Comparison of ENCODE assay signal across 2 cellular contexts in the genomic region with DNA sequence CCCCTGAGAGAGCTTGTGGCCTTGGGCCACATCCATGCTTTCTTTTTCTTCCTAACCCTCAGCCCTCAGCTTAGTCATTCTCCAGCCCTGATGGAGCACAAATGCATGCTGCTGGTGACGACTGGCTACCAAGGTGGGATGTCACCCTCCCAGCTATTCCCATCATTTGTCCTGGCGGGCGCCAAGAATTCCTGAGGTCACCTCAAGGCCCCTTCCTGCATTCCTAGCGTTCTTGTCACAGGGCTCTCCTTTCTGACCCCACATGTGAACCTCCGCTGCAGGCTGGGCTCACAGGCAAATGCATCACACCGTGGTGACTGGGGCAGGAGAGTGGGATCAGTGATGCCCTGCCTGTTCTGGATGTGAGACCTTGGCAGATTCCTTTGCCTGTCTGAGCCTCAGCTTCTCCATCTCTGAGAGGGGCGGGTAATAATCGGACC.
A peak's percentile ranks its signal among the peaks of the same experiment; 100 is the strongest.
TF ChIP-seq lines count a peak whose summit lies in the region.

No MANE protein-coding gene starts in this region.

TF ChIP-seq in A549, 52 proteins besides CTCF, POLR2A, EP300 and RAD21 (continued from another document and continues in another):
- TF ChIP-seq, protein P1, sequence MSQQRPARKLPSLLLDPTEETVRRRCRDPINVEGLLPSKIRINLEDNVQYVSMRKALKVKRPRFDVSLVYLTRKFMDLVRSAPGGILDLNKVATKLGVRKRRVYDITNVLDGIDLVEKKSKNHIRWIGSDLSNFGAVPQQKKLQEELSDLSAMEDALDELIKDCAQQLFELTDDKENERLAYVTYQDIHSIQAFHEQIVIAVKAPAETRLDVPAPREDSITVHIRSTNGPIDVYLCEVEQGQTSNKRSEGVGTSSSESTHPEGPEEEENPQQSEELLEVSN (IDR thresholded peaks at IDR 0.05; ENCODE audit: borderline replicate concordance, low read depth), result peak; percentile 39; the same call in 1 of the 2 replicates
- TF ChIP-seq JUNB (IDR thresholded peaks at IDR 0.05) (peak; percentile 69), MAFK (IDR thresholded peaks at IDR 0.05; ENCODE audit: partially characterized antibody) (peak; percentile 51), NFE2L2 (conservative IDR thresholded peaks at IDR 0.05; ENCODE audit: low read length) (no peak), CEBPB (IDR thresholded peaks at IDR 0.05) (peak in 1 of 2 experiments; percentile 59; a peak in 2 of 4 replicates), PHF8 (IDR thresholded peaks at IDR 0.05; ENCODE audit: borderline replicate concordance, low read depth) (no peak), CHD4 (IDR thresholded peaks at IDR 0.05; ENCODE audit: borderline replicate concordance) (no peak), NPAS2 (CRISPR knock-in tag; IDR thresholded peaks at IDR 0.05; ENCODE audit: borderline replicate concordance) (no peak), ESRRA (IDR thresholded peaks at IDR 0.05; ENCODE audit: borderline replicate concordance, low read length) (peak; percentile 68; the same call in 1 of the 2 replicates), KDM5A (IDR thresholded peaks at IDR 0.05) (no peak), EHMT2 (IDR thresholded peaks at IDR 0.05; ENCODE audit: low read depth) (no peak), JUN (IDR thresholded peaks at IDR 0.05) (peak; percentile 73; a peak in 2 of 5 replicates), SREBF2 (IDR thresholded peaks at IDR 0.05) (no peak), SMC3 (IDR thresholded peaks at IDR 0.05) (0 out of 3 replicates have a peak, but pooled peaks have one; percentile 24), BCL3 (IDR thresholded peaks at IDR 0.05) (no peak), RARB (CRISPR knock-in tag; IDR thresholded peaks at IDR 0.05) (peak; percentile 93), ZSCAN20 (CRISPR knock-in tag; IDR thresholded peaks at IDR 0.05) (0 out of 2 replicates have a peak, but pooled peaks have one; percentile 8), HES2 (IDR thresholded peaks at IDR 0.05) (no peak), HOXA7 (CRISPR knock-in tag; IDR thresholded peaks at IDR 0.05) (no peak), MYC (IDR thresholded peaks at IDR 0.05; ENCODE audit: borderline replicate concordance, low read length) (no peak), HOXB5 (CRISPR knock-in tag; IDR thresholded peaks at IDR 0.05) (0 out of 2 replicates have a peak, but pooled peaks have one; percentile 6), ZFP36 (IDR thresholded peaks at IDR 0.05; ENCODE audit: borderline replicate concordance, partially characterized antibody) (no peak), FOSB (CRISPR knock-in tag; IDR thresholded peaks at IDR 0.05) (0 out of 2 replicates have a peak, but pooled peaks have one; percentile 2), RNF2 (IDR thresholded peaks at IDR 0.05; ENCODE audit: borderline replicate concordance, low read depth) (no peak), FOSL2 (IDR thresholded peaks at IDR 0.05) (no peak; the same call in 1 of the 2 replicates), FOSL2 (CRISPR knock-in tag; IDR thresholded peaks at IDR 0.05) (peak; percentile 77), GATA3 (IDR thresholded peaks at IDR 0.05; ENCODE audit: borderline replicate concordance) (peak; percentile 96)
- TF ChIP-seq, protein P2, sequence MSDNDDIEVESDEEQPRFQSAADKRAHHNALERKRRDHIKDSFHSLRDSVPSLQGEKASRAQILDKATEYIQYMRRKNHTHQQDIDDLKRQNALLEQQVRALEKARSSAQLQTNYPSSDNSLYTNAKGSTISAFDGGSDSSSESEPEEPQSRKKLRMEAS (IDR thresholded peaks at IDR 0.05), result peak; percentile 92
- TF ChIP-seq, protein P3, sequence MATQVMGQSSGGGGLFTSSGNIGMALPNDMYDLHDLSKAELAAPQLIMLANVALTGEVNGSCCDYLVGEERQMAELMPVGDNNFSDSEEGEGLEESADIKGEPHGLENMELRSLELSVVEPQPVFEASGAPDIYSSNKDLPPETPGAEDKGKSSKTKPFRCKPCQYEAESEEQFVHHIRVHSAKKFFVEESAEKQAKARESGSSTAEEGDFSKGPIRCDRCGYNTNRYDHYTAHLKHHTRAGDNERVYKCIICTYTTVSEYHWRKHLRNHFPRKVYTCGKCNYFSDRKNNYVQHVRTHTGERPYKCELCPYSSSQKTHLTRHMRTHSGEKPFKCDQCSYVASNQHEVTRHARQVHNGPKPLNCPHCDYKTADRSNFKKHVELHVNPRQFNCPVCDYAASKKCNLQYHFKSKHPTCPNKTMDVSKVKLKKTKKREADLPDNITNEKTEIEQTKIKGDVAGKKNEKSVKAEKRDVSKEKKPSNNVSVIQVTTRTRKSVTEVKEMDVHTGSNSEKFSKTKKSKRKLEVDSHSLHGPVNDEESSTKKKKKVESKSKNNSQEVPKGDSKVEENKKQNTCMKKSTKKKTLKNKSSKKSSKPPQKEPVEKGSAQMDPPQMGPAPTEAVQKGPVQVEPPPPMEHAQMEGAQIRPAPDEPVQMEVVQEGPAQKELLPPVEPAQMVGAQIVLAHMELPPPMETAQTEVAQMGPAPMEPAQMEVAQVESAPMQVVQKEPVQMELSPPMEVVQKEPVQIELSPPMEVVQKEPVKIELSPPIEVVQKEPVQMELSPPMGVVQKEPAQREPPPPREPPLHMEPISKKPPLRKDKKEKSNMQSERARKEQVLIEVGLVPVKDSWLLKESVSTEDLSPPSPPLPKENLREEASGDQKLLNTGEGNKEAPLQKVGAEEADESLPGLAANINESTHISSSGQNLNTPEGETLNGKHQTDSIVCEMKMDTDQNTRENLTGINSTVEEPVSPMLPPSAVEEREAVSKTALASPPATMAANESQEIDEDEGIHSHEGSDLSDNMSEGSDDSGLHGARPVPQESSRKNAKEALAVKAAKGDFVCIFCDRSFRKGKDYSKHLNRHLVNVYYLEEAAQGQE (IDR thresholded peaks at IDR 0.05), result 0 out of 2 replicates have a peak, but pooled peaks have one; percentile 23

TF ChIP-seq in HepG2, 621 proteins besides CTCF, POLR2A, EP300 and RAD21 (continued from another document and continues in another):
- TF ChIP-seq ATF3 (CRISPR knock-in tag; IDR thresholded peaks at IDR 0.05), result no peak
- peak; percentile 97 for TF ChIP-seq TEAD3 (CRISPR knock-in tag; optimal IDR thresholded peaks at IDR 0.05; ENCODE audit: borderline replicate concordance)
- TF ChIP-seq NR0B2 (CRISPR knock-in tag; IDR thresholded peaks at IDR 0.05), result no peak
- TF ChIP-seq CENPT (CRISPR knock-in tag; IDR thresholded peaks at IDR 0.05; ENCODE audit: low read depth), result no peak
- TF ChIP-seq CBFB (CRISPR knock-in tag; IDR thresholded peaks at IDR 0.05), result peak; percentile 74
- TF ChIP-seq, protein P4, sequence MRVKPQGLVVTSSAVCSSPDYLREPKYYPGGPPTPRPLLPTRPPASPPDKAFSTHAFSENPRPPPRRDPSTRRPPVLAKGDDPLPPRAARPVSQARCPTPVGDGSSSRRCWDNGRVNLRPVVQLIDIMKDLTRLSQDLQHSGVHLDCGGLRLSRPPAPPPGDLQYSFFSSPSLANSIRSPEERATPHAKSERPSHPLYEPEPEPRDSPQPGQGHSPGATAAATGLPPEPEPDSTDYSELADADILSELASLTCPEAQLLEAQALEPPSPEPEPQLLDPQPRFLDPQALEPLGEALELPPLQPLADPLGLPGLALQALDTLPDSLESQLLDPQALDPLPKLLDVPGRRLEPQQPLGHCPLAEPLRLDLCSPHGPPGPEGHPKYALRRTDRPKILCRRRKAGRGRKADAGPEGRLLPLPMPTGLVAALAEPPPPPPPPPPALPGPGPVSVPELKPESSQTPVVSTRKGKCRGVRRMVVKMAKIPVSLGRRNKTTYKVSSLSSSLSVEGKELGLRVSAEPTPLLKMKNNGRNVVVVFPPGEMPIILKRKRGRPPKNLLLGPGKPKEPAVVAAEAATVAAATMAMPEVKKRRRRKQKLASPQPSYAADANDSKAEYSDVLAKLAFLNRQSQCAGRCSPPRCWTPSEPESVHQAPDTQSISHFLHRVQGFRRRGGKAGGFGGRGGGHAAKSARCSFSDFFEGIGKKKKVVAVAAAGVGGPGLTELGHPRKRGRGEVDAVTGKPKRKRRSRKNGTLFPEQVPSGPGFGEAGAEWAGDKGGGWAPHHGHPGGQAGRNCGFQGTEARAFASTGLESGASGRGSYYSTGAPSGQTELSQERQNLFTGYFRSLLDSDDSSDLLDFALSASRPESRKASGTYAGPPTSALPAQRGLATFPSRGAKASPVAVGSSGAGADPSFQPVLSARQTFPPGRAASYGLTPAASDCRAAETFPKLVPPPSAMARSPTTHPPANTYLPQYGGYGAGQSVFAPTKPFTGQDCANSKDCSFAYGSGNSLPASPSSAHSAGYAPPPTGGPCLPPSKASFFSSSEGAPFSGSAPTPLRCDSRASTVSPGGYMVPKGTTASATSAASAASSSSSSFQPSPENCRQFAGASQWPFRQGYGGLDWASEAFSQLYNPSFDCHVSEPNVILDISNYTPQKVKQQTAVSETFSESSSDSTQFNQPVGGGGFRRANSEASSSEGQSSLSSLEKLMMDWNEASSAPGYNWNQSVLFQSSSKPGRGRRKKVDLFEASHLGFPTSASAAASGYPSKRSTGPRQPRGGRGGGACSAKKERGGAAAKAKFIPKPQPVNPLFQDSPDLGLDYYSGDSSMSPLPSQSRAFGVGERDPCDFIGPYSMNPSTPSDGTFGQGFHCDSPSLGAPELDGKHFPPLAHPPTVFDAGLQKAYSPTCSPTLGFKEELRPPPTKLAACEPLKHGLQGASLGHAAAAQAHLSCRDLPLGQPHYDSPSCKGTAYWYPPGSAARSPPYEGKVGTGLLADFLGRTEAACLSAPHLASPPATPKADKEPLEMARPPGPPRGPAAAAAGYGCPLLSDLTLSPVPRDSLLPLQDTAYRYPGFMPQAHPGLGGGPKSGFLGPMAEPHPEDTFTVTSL (CRISPR knock-in tag; IDR thresholded peaks at IDR 0.05; ENCODE audit: borderline replicate concordance), result no peak
- TF ChIP-seq SKIL (CRISPR knock-in tag; IDR thresholded peaks at IDR 0.05; ENCODE audit: borderline replicate concordance), result 0 out of 2 replicates have a peak, but pooled peaks have one; percentile 12
- no peak for TF ChIP-seq ZNF24 (IDR thresholded peaks at IDR 0.05)
- TF ChIP-seq SRF (IDR thresholded peaks at IDR 0.05; ENCODE audit: low read depth, low read length), result no peak
- TF ChIP-seq SMAD3 (CRISPR knock-in tag; IDR thresholded peaks at IDR 0.05), result no peak
- no peak for TF ChIP-seq DMAP1 (CRISPR knock-in tag; IDR thresholded peaks at IDR 0.05)
- peak; percentile 40; the same call in 1 of the 2 replicates for TF ChIP-seq GATAD2A (CRISPR knock-in tag; IDR thresholded peaks at IDR 0.05)
- no peak for TF ChIP-seq HHEX (CRISPR knock-in tag; IDR thresholded peaks at IDR 0.05)
- no peak for TF ChIP-seq ZNF703 (CRISPR knock-in tag; IDR thresholded peaks at IDR 0.05; ENCODE audit: borderline replicate concordance)
- TF ChIP-seq RARG (CRISPR knock-in tag; IDR thresholded peaks at IDR 0.05; ENCODE audit: low read depth), result no peak
- TF ChIP-seq ZBTB1 (CRISPR knock-in tag; IDR thresholded peaks at IDR 0.05; ENCODE audit: borderline replicate concordance), result no peak
- no peak for TF ChIP-seq E2F1 (CRISPR knock-in tag; IDR thresholded peaks at IDR 0.05)
- no peak for TF ChIP-seq ADNP (CRISPR knock-in tag; IDR thresholded peaks at IDR 0.05)
- no peak for TF ChIP-seq ZBTB42 (CRISPR knock-in tag; IDR thresholded peaks at IDR 0.05)
- no peak for TF ChIP-seq ZNF674 (CRISPR knock-in tag; IDR thresholded peaks at IDR 0.05; ENCODE audit: low read depth)
- no peak for TF ChIP-seq PAF1 (CRISPR knock-in tag; IDR thresholded peaks at IDR 0.05)
- no peak for TF ChIP-seq SIN3B (IDR thresholded peaks at IDR 0.05; ENCODE audit: low read length)
- 0 out of 2 replicates have a peak, but pooled peaks have one; percentile 25 for TF ChIP-seq MYC (CRISPR knock-in tag; IDR thresholded peaks at IDR 0.05; ENCODE audit: borderline replicate concordance)
- TF ChIP-seq ZNF547 (CRISPR knock-in tag; IDR thresholded peaks at IDR 0.05), result no peak
- TF ChIP-seq HNF4A (CRISPR knock-in tag; IDR thresholded peaks at IDR 0.05), result peak; percentile 23; the same call in 1 of the 2 replicates
- no peak for TF ChIP-seq ZNF619 (CRISPR knock-in tag; IDR thresholded peaks at IDR 0.05)
- TF ChIP-seq, protein P5, sequence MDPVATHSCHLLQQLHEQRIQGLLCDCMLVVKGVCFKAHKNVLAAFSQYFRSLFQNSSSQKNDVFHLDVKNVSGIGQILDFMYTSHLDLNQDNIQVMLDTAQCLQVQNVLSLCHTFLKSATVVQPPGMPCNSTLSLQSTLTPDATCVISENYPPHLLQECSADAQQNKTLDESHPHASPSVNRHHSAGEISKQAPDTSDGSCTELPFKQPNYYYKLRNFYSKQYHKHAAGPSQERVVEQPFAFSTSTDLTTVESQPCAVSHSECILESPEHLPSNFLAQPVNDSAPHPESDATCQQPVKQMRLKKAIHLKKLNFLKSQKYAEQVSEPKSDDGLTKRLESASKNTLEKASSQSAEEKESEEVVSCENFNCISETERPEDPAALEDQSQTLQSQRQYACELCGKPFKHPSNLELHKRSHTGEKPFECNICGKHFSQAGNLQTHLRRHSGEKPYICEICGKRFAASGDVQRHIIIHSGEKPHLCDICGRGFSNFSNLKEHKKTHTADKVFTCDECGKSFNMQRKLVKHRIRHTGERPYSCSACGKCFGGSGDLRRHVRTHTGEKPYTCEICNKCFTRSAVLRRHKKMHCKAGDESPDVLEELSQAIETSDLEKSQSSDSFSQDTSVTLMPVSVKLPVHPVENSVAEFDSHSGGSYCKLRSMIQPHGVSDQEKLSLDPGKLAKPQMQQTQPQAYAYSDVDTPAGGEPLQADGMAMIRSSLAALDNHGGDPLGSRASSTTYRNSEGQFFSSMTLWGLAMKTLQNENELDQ (CRISPR knock-in tag; IDR thresholded peaks at IDR 0.05; ENCODE audit: borderline replicate concordance), result no peak
